ENCODE assay signal across 8 cellular contexts in the genomic region with DNA sequence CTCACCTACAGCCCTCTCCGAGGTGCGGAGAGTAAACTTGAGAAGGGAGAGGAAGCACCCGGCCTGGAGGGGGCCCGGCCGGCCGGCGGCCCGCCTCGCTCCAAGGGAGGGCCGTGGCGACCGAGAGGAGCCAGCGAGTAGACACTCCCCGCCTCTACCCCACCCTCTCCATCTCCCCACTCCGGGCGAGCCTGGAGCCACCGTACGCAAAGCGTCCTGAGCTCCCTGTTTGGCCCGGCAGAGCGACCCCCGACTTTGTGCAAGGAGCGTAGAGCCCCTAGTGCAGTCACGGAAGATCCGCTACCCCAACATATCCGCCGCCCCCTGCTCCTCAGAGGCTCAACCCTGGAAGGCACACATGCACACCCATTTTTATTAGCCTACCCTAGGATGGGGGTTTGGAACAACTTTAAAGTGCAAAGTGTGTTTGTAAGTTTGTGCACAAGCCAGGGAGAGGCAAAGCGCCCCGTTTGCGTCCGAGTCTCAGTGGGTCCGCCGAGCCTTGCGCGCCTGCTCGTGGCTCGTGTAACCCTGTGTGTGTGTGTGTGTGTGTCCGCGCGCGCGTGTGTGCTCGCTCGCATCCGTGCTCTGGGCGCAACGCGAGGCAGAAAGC. TPM values are rescaled to one million over a fixed set of nuclear protein-coding genes. Genes with fewer than 3 reads are reported as not detected.
DNase-seq lines count a peak whose midpoint lies in the region; ATAC-seq and TF ChIP-seq lines count a peak whose summit lies in the region.

No MANE protein-coding gene starts in this region.

- intact Hi-C loops in naive thymus-derived CD4-positive, alpha-beta T cell (cut with micrococcal nuclease) = loop anchor here (1.0 to 5.0 kb wide), 10 partner anchors 8 to 1136 kb away; a partner anchor contains a TSS
- intact Hi-C loops in vagina (cut with DNase I) = loop anchor here (5.0 kb wide), 1 partner anchor 79 kb away; no protein-coding TSS in a partner anchor

- 0 to 1% methylated on average over 42 to 48 of the region's 48 CpGs for WGBS in esophagus, 2 donors

- H3K4me1 Mint-ChIP-seq in activated CD4-positive, alpha-beta memory T cell treated with anti-CD3 and anti-CD28 coated beads, Interleukin-2, amount 10 ng/mL, durations not matched to agents 7 days and 5 days = peaks cover 21% of the 10 kb centered on the region
- H3K4me1 Mint-ChIP-seq in naive thymus-derived CD4-positive, alpha-beta T cell = peaks cover 10 to 24% (median 19%) of the 10 kb centered on the region in 7 donors

- ATAC-seq in GM21423 (IDR thresholded peaks at IDR 0.05; ENCODE audit: unreplicated experiment) = peak; percentile 18
- peak; percentile 48 for ATAC-seq in naive thymus-derived CD4-positive, alpha-beta T cell

- no peak for TF ChIP-seq CTCF in vagina (IDR thresholded peaks at IDR 0.05)

- peak; percentile 65 for DNase-seq in D341Med (ENCODE audit: low spot score)
- peak; percentile 83 for DNase-seq in KBM-7
- DNase-seq in activated CD4-positive, alpha-beta memory T cell treated with anti-CD3 and anti-CD28 coated beads, Interleukin-2, amount 10 ng/mL, durations not matched to agents 7 days and 5 days = peak; percentile 43
- peak in 8 of 9 donors; percentile 23 to 61 (median 48) for DNase-seq in naive thymus-derived CD4-positive, alpha-beta T cell
- no peak for DNase-seq in vagina (ENCODE audit: extremely low spot score in 2 of 2)
- DNase-seq in superior temporal gyrus (ENCODE audit: extremely low spot score) = no peak

- peak overlapping the region; percentile 73 for H3K4me3 Mint-ChIP-seq in activated CD4-positive, alpha-beta memory T cell treated with anti-CD3 and anti-CD28 coated beads, Interleukin-2, amount 10 ng/mL, durations not matched to agents 7 days and 5 days
- peak overlapping the region; percentile 83 to 95 (median 90) for H3K4me3 Mint-ChIP-seq in naive thymus-derived CD4-positive, alpha-beta T cell

- H3K4me3 ChIP-seq in esophagus (ENCODE audit: low read depth in 1 of 2, low read length in 2 of 2) (peak overlapping the region; percentile 57 to 63), vagina (peak overlapping the region; percentile 53 to 84)
- H3K4me3 ChIP-seq in naive thymus-derived CD4-positive, alpha-beta T cell (ENCODE audit: low read length) = peak overlapping the region; percentile 76

- peaks cover 28% of the 10 kb centered on the region for H3K27me3 Mint-ChIP-seq in activated CD4-positive, alpha-beta memory T cell treated with anti-CD3 and anti-CD28 coated beads, Interleukin-2, amount 10 ng/mL, durations not matched to agents 7 days and 5 days
- H3K27me3 Mint-ChIP-seq in naive thymus-derived CD4-positive, alpha-beta T cell = peaks cover 6 to 27% (median 17%) of the 10 kb centered on the region in 5 donors

- H3K36me3 ChIP-seq in esophagus (ENCODE audit: control insufficient read depth in 2 of 2, insufficient read depth in 2 of 2, low read length in 1 of 2) = no peaks in the 10 kb centered on the region
- H3K36me3 ChIP-seq in naive thymus-derived CD4-positive, alpha-beta T cell (ENCODE audit: control insufficient read depth in 2 of 3, insufficient read depth in 3 of 3, low read length in 3 of 3) = no peaks in the 10 kb centered on the region
- no peaks in the 10 kb centered on the region for H3K36me3 ChIP-seq in vagina

- H3K9me3 ChIP-seq in esophagus (ENCODE audit: control insufficient read depth in 2 of 2, insufficient read depth in 1 of 2, low read depth in 1 of 2, low read length in 1 of 2) (no peaks in the 10 kb centered on the region), vagina (no peaks in the 10 kb centered on the region)
- no peaks in the 10 kb centered on the region for H3K9me3 ChIP-seq in naive thymus-derived CD4-positive, alpha-beta T cell (ENCODE audit: control insufficient read depth in 2 of 3, low read length in 3 of 3)

- H3K27ac ChIP-seq in esophagus (ENCODE audit: low read depth in 2 of 2, low read length in 1 of 2) (peak overlapping the region; percentile 76 to 77), vagina (peak overlapping the region; percentile 82)
- no peak overlapping the region for H3K27ac ChIP-seq in naive thymus-derived CD4-positive, alpha-beta T cell (ENCODE audit: low read depth, low read length)

- TF ChIP-seq POLR2A in vagina (IDR thresholded peaks at IDR 0.05) = no peak

- H3K9me3 Mint-ChIP-seq in activated CD4-positive, alpha-beta memory T cell treated with anti-CD3 and anti-CD28 coated beads, Interleukin-2, amount 10 ng/mL, durations not matched to agents 7 days and 5 days = no peaks in the 10 kb centered on the region
- H3K9me3 Mint-ChIP-seq in naive thymus-derived CD4-positive, alpha-beta T cell = peaks cover 0 to 1% (median 0%) of the 10 kb centered on the region in 11 donors

- no peaks in the 10 kb centered on the region for H3K36me3 Mint-ChIP-seq in activated CD4-positive, alpha-beta memory T cell treated with anti-CD3 and anti-CD28 coated beads, Interleukin-2, amount 10 ng/mL, durations not matched to agents 7 days and 5 days (ENCODE audit: low read depth)
- H3K36me3 Mint-ChIP-seq in naive thymus-derived CD4-positive, alpha-beta T cell = no peaks in the 10 kb centered on the region

- CTCF ChIA-PET in activated CD4-positive, alpha-beta memory T cell treated with anti-CD3 and anti-CD28 coated beads, Interleukin-2, amount 10 ng/mL, durations not matched to agents 7 days and 5 days (lab: Charles Lee) = interaction anchor here (2.3 kb wide), 1 partner anchor 83 kb away, joined by 8 read pairs; no protein-coding TSS in a partner anchor
- CTCF ChIA-PET in naive thymus-derived CD4-positive, alpha-beta T cell (lab: Charles Lee) = interaction anchor here (1.0 to 1.7 kb wide), 2 partner anchors 82 to 83 kb away, joined by 3 read pairs; no protein-coding TSS in a partner anchor

- H3K27me3 ChIP-seq in esophagus (ENCODE audit: control insufficient read depth in 1 of 2, insufficient read depth in 2 of 2, low read length in 2 of 2) = no peaks in the 10 kb centered on the region
- H3K27me3 ChIP-seq in naive thymus-derived CD4-positive, alpha-beta T cell (ENCODE audit: control insufficient read depth in 2 of 2, insufficient read depth in 2 of 2, low read length in 2 of 2) = peaks cover 5 to 7% of the 10 kb centered on the region in 2 donors
- no peaks in the 10 kb centered on the region for H3K27me3 ChIP-seq in vagina

- POLR2A ChIA-PET in activated CD4-positive, alpha-beta memory T cell treated with anti-CD3 and anti-CD28 coated beads, Interleukin-2, amount 10 ng/mL, durations not matched to agents 7 days and 5 days (lab: Charles Lee) = interaction anchor here (1.0 to 6.4 kb wide), 10 partner anchors 8 to 197 kb away, joined by 3 to 37 read pairs (median 4); a partner anchor contains a TSS
- POLR2A ChIA-PET in naive thymus-derived CD4-positive, alpha-beta T cell (lab: Charles Lee) = interaction anchor here (1.1 to 1.8 kb wide), 4 partner anchors 8 to 12 kb away, joined by 3 to 5 read pairs (median 4); no protein-coding TSS in a partner anchor

- peak overlapping the region; percentile 73 for H3K27ac Mint-ChIP-seq in activated CD4-positive, alpha-beta memory T cell treated with anti-CD3 and anti-CD28 coated beads, Interleukin-2, amount 10 ng/mL, durations not matched to agents 7 days and 5 days
- H3K27ac Mint-ChIP-seq in naive thymus-derived CD4-positive, alpha-beta T cell = peak overlapping the region in 7 of 9 donors; percentile 56 to 83 (median 78)

- in situ Hi-C loops in KBM-7 (cut with MboI; ENCODE audit: low pct_unique_long_range_greater_than_20kb, low sequenced_read_pairs) = no loop called here

- peaks cover 1 to 6% of the 10 kb centered on the region in 2 donors for H3K4me1 ChIP-seq in esophagus (ENCODE audit: control insufficient read depth in 2 of 2, insufficient read depth in 2 of 2, low read length in 1 of 2)
- peaks cover 6 to 13% of the 10 kb centered on the region in 2 donors for H3K4me1 ChIP-seq in naive thymus-derived CD4-positive, alpha-beta T cell (ENCODE audit: control insufficient read depth in 2 of 2, insufficient read depth in 2 of 2, low read length in 2 of 2)
- H3K4me1 ChIP-seq in vagina = peaks cover 40% of the 10 kb centered on the region

RNA-seq across cellular contexts. Expression of a gene that starts 0.5 kb away (rescaled TPM):
- under 1 TPM; 0.53 to 0.58 TPM for total RNA-seq in activated CD4-positive, alpha-beta memory T cell treated with anti-CD3 and anti-CD28 coated beads, Interleukin-2, amount 10 ng/mL, durations not matched to agents 7 days and 5 days
- polyA plus RNA-seq in esophagus = 1 to 10 TPM in 1 of 2 donors, under 1 TPM in 1; 0.75 to 1.6 TPM
- under 1 TPM; 0.27 to 0.76 (median 0.40) TPM for total RNA-seq in naive thymus-derived CD4-positive, alpha-beta T cell
- polyA plus RNA-seq in naive thymus-derived CD4-positive, alpha-beta T cell = not detected
- 28.5 TPM for total RNA-seq in vagina

Comparison
In these comparisons a context has a peak if more than half of its experiments do, and no peak if none do; other contexts are left out.
1. DNase-seq: peak in D341Med (single experiment), KBM-7 (single experiment), activated CD4-positive, alpha-beta memory T cell treated with anti-CD3 and anti-CD28 coated beads, Interleukin-2, amount 10 ng/mL, durations not matched to agents 7 days and 5 days (single experiment) and naive thymus-derived CD4-positive, alpha-beta T cell (8 of 9); none in vagina (0 of 2) and superior temporal gyrus (single experiment).
2. RNA of a gene that starts 0.5 kb away (total RNA-seq): 28.5 TPM in vagina (single experiment); 0.53 to 0.58 TPM in activated CD4-positive, alpha-beta memory T cell treated with anti-CD3 and anti-CD28 coated beads, Interleukin-2, amount 10 ng/mL, durations not matched to agents 7 days and 5 days and 0.27 to 0.76 TPM in naive thymus-derived CD4-positive, alpha-beta T cell; every median in the first group is over 10 times any median in the second.
3. Peak in every context shown above with its lines, with median percentiles within 50 percentile points of each other: H3K4me3 ChIP-seq.